In the genomic region with DNA sequence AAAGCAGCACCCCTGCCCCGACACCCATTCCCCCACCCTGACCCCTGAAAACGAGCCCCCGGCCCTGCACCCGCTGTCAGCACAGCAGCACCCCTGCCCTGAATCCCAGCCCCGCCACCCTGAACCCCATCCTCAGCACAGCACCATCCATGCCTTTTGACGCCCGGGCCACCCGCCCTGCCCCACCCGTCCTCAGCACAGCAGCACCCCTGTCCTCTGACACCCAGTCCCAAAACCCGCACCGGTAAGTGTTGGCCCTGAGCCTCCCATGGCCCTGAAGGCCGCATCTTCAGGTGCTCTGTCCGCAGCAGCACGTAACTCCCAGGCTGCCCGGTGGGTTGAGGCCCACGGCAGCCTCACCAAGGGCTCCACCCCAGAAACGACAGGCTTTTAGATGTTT, we compare ENCODE assay signal across 5 cellular contexts. TPM values are rescaled to one million over a fixed set of nuclear protein-coding genes. Genes with fewer than 3 reads are reported as not detected.
A peak's percentile ranks its signal among the peaks of the same experiment; 100 is the strongest.
DNase-seq lines count a peak whose midpoint lies in the region; ATAC-seq and TF ChIP-seq lines count a peak whose summit lies in the region.
"Not testable (repeated sequence)": the region's sequence is repeated elsewhere in the genome, so short reads cannot be mapped to it uniquely, and the experiment has no call there.

No MANE protein-coding gene starts in this region.

- H3K27me3 Mint-ChIP-seq in WTC11 (ENCODE audit: low read depth) = peaks cover 45% of the 10 kb centered on the region
- not testable (repeated sequence) for H3K27me3 Mint-ChIP-seq in activated naive CD8-positive, alpha-beta T cell

- H3K4me3 ChIP-seq in PC-3 (ENCODE audit: low read length) = not testable (repeated sequence)

- H3K9ac ChIP-seq in PC-3 (ENCODE audit: low read length) = not testable (repeated sequence)

- H3K4me2 ChIP-seq in PC-3 (ENCODE audit: low read length) = peak overlapping the region; percentile 71; the same call in 1 of the 2 replicates

- DNase-seq in G401 (ENCODE audit: low spot score) (peak; percentile 28), islet precursor cell (peak; percentile 43)
- not testable (repeated sequence) for DNase-seq in PC-3; WTC11 (ENCODE audit: low spot score)

- not testable (repeated sequence) for H3K4me1 ChIP-seq in PC-3 (ENCODE audit: insufficient read depth, low read length)

- not testable (repeated sequence) for H3F3A ChIP-seq in PC-3 (ENCODE audit: low read length, unreplicated experiment)

- CTCF ChIA-PET in PC-3 (lab: Charles Lee); WTC11 (lab: Charles Lee): not testable (repeated sequence)

- H3K79me2 ChIP-seq in PC-3 (ENCODE audit: low read length) = not testable (repeated sequence)

- H3K4me1 Mint-ChIP-seq in WTC11; activated naive CD8-positive, alpha-beta T cell (ENCODE audit: low read depth): not testable (repeated sequence)

- not testable (repeated sequence) for TF ChIP-seq CTCF in PC-3 (conservative IDR thresholded peaks at IDR 0.05; ENCODE audit: low read depth, low read length); WTC11 (IDR thresholded peaks at IDR 0.05)

- H3K36me3 ChIP-seq in PC-3 (ENCODE audit: low read depth, low read length) = not testable (repeated sequence)

- POLR2A ChIA-PET in PC-3 (lab: Charles Lee; ENCODE audit: unreplicated experiment); WTC11 (lab: Charles Lee): not testable (repeated sequence)

- in situ Hi-C loops in G401 (cut with HindIII; ENCODE audit: low sequenced_read_pairs) = not testable (repeated sequence)

- H3K27ac ChIP-seq in PC-3 (ENCODE audit: low read length) = not testable (repeated sequence)

- H4K20me1 ChIP-seq in PC-3 (ENCODE audit: low read length) = not testable (repeated sequence)

- H3K36me3 Mint-ChIP-seq in WTC11; activated naive CD8-positive, alpha-beta T cell: not testable (repeated sequence)

- peak overlapping the region; percentile 49; the same call in 1 of the 2 replicates for H3K4me3 Mint-ChIP-seq in WTC11
- peak overlapping the region; percentile 46 for H3K4me3 Mint-ChIP-seq in activated naive CD8-positive, alpha-beta T cell

- H3K9me2 ChIP-seq in PC-3 (replicated peaks; ENCODE audit: low read length) = not testable (repeated sequence)

- not testable (repeated sequence) for H2AFZ ChIP-seq in PC-3 (ENCODE audit: low read length)

- not testable (repeated sequence) for H3K9me3 Mint-ChIP-seq in WTC11; activated naive CD8-positive, alpha-beta T cell (ENCODE audit: low read depth)

- not testable (repeated sequence) for BruUV-seq in PC-3 (replicated peaks; lab: Mats Ljungman, UMichigan)

- intact Hi-C loops in PC-3 (cut with micrococcal nuclease) = not testable (repeated sequence)

- H3K9me3 ChIP-seq in PC-3 (ENCODE audit: low read length) = not testable (repeated sequence)

- ATAC-seq in PC-3, WTC11: not testable (repeated sequence)

- not testable (repeated sequence) for H3K27ac Mint-ChIP-seq in WTC11; activated naive CD8-positive, alpha-beta T cell

- H3K27me3 ChIP-seq in PC-3 (ENCODE audit: low read length) = not testable (repeated sequence)

RNA-seq across cellular contexts. Expression of a gene that starts 44.6 kb away (rescaled TPM):
- 8.4 and 11.8 TPM in 2 replicates for total RNA-seq in G401 (2014; rRNA removed; shearing (Covaris generic))
- total RNA-seq in PC-3 (2014; rRNA removed) = 7.5 and 15.4 TPM in 2 replicates
- 16.8 to 18.8 TPM (median 17.9 TPM) in 3 replicates for total RNA-seq in WTC11 (2021)
